Comparison of ENCODE assay signal across 19 cellular contexts in the genomic region with DNA sequence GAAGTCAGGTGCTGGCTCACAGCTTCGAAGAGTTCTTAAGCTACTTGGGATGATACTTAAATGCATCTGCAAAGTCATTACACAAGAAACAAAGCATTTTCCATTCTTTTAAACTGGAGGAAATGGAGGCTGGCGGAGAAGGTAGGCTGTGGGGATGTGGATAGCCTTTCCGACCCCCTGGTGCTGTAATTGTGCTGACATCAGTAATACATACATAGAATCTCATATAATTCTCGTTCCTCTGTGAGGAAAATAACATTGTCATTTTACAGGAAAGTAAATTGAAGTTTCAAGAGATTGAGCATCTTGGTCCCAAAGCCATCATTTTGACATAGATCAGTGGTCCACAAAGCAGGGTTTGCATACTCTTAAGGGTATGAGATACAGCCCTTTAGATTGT. TPM values are rescaled to one million over a fixed set of nuclear protein-coding genes. Genes with fewer than 3 reads are reported as not detected.
DNase-seq lines count a peak whose midpoint lies in the region; ATAC-seq, FAIRE-seq and TF ChIP-seq lines count a peak whose summit lies in the region.
"Had no signal": no experiment of that assay in that cellular context is flagged by ENCODE, and none has a peak within 500 bp of the region (broad histone marks: within the 10 kb centered on the region; RNA-seq: fewer than 3 reads in every experiment).

No MANE protein-coding gene starts in this region.

- peaks cover 32% of the 10 kb centered on the region for H3K36me3 ChIP-seq in K562 (ENCODE audit: control insufficient read depth, insufficient read depth, low read length)
- peaks cover 0 to 3% of the 10 kb centered on the region in 2 experiments for H3K36me3 ChIP-seq in trophoblast cell (ENCODE audit: control insufficient read depth in 1 of 2, insufficient read depth in 2 of 2, low read length in 2 of 2)

- no peak overlapping the region for H3K14ac ChIP-seq in H9 (ENCODE audit: insufficient read depth, low read length)
- no peak overlapping the region for H3K14ac ChIP-seq in trophoblast cell (ENCODE audit: low read length)

- CTCF ChIA-PET in K562 (lab: Yijun Ruan, JAX; ENCODE audit: low intra/inter-chr PET ratio), result no interaction called here

- peaks cover 55% of the 10 kb centered on the region for H3K36me3 Mint-ChIP-seq in activated T-cell treated with anti-CD3 and anti-CD28 coated beads, Interleukin-2, amount 50 U/mL, for 24 hours (ENCODE audit: low read depth)
- peaks cover 6 to 33% (median 19%) of the 10 kb centered on the region in 3 experiments; a peak in 6 of 7 replicates for H3K36me3 Mint-ChIP-seq in H9 (ENCODE audit: insufficient read depth in 1 of 3, low read depth in 3 of 3)

- no peak overlapping the region for H2BK120ac ChIP-seq in H9 (ENCODE audit: low read depth, low read length, poor library complexity, severe bottlenecking)
- H2BK120ac ChIP-seq in trophoblast cell (ENCODE audit: insufficient read depth, low read length, poor library complexity), result no peak overlapping the region

- H3K4me3 ChIP-seq in K562 (no peak overlapping the region), trophoblast cell (ENCODE audit: low read depth, low read length) (no peak overlapping the region)
- H3K4me3 ChIP-seq: BLaER1 treated with 17β-estradiol and CSF1 and Interleukin-3, amounts not matched to agents 10 nM and 100 nM; GM12878; GM23338 had no signal

- no peak overlapping the region for H4K12ac ChIP-seq in trophoblast cell (ENCODE audit: low read depth, low read length)

- H3K27ac ChIP-seq in H9 (ENCODE audit: insufficient read length, low read depth, low read length) (no peak overlapping the region), K562 (ENCODE audit: extremely low read depth, low read depth, low read length) (no peak overlapping the region), trophoblast cell (ENCODE audit: low read depth, low read length) (no peak overlapping the region)
- H3K27ac ChIP-seq: BLaER1 treated with 17β-estradiol and CSF1 and Interleukin-3, amounts not matched to agents 10 nM and 100 nM had no signal

- TF ChIP-seq POLR2A in K562 (conservative IDR thresholded peaks at IDR 0.05), result no peak

- DNase-seq in activated T-cell treated with anti-CD3 and anti-CD28 coated beads, Interleukin-2, amount 50 U/mL, for 24 hours, result no peak
- no peak for DNase-seq in activated T-cell treated with anti-CD3 and anti-CD28 coated beads, Interleukin-2, amount 50 U/mL, for 1 hour
- DNase-seq in H9, result no peak
- DNase-seq in K562 (ENCODE audit: extremely low read depth in 1 of 4, low spot score in 3 of 4), result no peak
- no peak for DNase-seq in GM19238 (ENCODE audit: insufficient read length, low spot score)
- DNase-seq in trophoblast cell, result no peak
- DNase-seq in OCI-M1 (lab: John Stamatoyannopoulos, UW), result no peak
- DNase-seq: 8988T; CD8-positive, alpha-beta T cell; DMS 273 treated with DMSO at 0.1 percent for 48 hours; DMS53; DND-41; EL; H7 had no signal

- H3T11ph ChIP-seq in H9 (ENCODE audit: low read length), result no peak overlapping the region

- no peaks in the 10 kb centered on the region for H3K9me3 ChIP-seq in H9 (ENCODE audit: control insufficient read depth, low read depth, low read length)
- H3K9me3 ChIP-seq in K562 (replicated peaks; ENCODE audit: control insufficient read depth, insufficient read depth, low read depth, low read length), result no peaks in the 10 kb centered on the region
- H3K9me3 ChIP-seq in trophoblast cell (ENCODE audit: insufficient read depth, low read depth, low read length), result no peaks in the 10 kb centered on the region

- H4K5ac ChIP-seq in H9 (ENCODE audit: insufficient read length, low read depth, low read length), result no peak overlapping the region

- H4K8ac ChIP-seq in H9 (replicated peaks; ENCODE audit: insufficient read length, low read depth, low read length) (no peak overlapping the region), trophoblast cell (ENCODE audit: low read depth, low read length) (no peak overlapping the region)

- no CpG with 5 or more reads among the region's 4 CpGs for WGBS in H9 (ENCODE audit: extremely low coverage, insufficient read length, low lambda C conversion rate)
- WGBS in K562 (ENCODE audit: insufficient coverage, low coverage, missing lambda C conversion rate), result 71% methylated on average over 4 of the region's 4 CpGs
- WGBS in trophoblast cell (ENCODE audit: extremely low coverage, insufficient coverage, insufficient read length), result no CpG with 5 or more reads among the region's 4 CpGs

- no peak overlapping the region for H2AFZ ChIP-seq in H9 (ENCODE audit: low read length)
- no peak overlapping the region for H2AFZ ChIP-seq in K562 (ENCODE audit: low read depth, low read length)
- no peak overlapping the region for H2AFZ ChIP-seq in trophoblast cell (ENCODE audit: insufficient read depth, low read length, poor library complexity)
- H2AFZ ChIP-seq: GM23338 had no signal

- no peak overlapping the region for H3K56ac ChIP-seq in H9 (ENCODE audit: insufficient read length, low read depth, low read length)

- H3K27ac Mint-ChIP-seq in activated T-cell treated with anti-CD3 and anti-CD28 coated beads, Interleukin-2, amount 50 U/mL, for 24 hours, result peak overlapping the region; percentile 14
- H3K27ac Mint-ChIP-seq in H9, result peak overlapping the region in 2 of 3 experiments; percentile 62 to 69; a peak in 2 of 7 replicates
- H3K27ac Mint-ChIP-seq: B cell; CD8-positive, alpha-beta T cell; GM23338 had no signal

- peaks cover 5% of the 10 kb centered on the region; the same call in 1 of the 2 replicates for H3K4me1 ChIP-seq in H9 (ENCODE audit: insufficient read depth, low read length)
- no peaks in the 10 kb centered on the region; a peak in 1 of 5 replicates for H3K4me1 ChIP-seq in K562 (replicated peaks in 1 of 2; ENCODE audit: control insufficient read depth in 2 of 2, insufficient read depth in 2 of 2, low read length in 2 of 2)
- H3K4me1 ChIP-seq in trophoblast cell (ENCODE audit: control insufficient read depth in 1 of 2, insufficient read depth in 2 of 2, low read length in 2 of 2), result no peaks in the 10 kb centered on the region
- H3K4me1 ChIP-seq: BLaER1 treated with 17β-estradiol and CSF1 and Interleukin-3, amounts not matched to agents 10 nM and 100 nM had no signal

- no peak for ATAC-seq in K562
- ATAC-seq: CD8-positive, alpha-beta T cell; GM12878; GM23338 had no signal

- H3K18ac ChIP-seq in H9 (ENCODE audit: insufficient read length, low read depth, low read length), result no peak overlapping the region
- H3K18ac ChIP-seq in trophoblast cell (ENCODE audit: low read length), result no peak overlapping the region

- no peak overlapping the region for H3K4me2 ChIP-seq in H9 (ENCODE audit: insufficient read depth, insufficient read length, low read length)
- no peak overlapping the region for H3K4me2 ChIP-seq in K562 (ENCODE audit: insufficient read depth, low read length)
- no peak overlapping the region for H3K4me2 ChIP-seq in trophoblast cell (ENCODE audit: low read length)
- H3K4me2 ChIP-seq: BLaER1 treated with 17β-estradiol and CSF1 and Interleukin-3, amounts not matched to agents 10 nM and 100 nM; GM23338 had no signal

- no peak for TF ChIP-seq RAD21 in K562 (CRISPR knock-in tag; conservative IDR thresholded peaks at IDR 0.05 in 1 of 2, IDR thresholded peaks at IDR 0.05 in 1 of 2)

- H3K9me1 ChIP-seq in K562 (ENCODE audit: control insufficient read depth, insufficient read depth, low read length), result no peaks in the 10 kb centered on the region

- no peaks in the 10 kb centered on the region for H3K27me3 ChIP-seq in H9 (ENCODE audit: insufficient read depth, low read length)
- no peaks in the 10 kb centered on the region for H3K27me3 ChIP-seq in K562 (ENCODE audit: control insufficient read depth in 2 of 2, insufficient read depth in 2 of 2, low read length in 2 of 2)
- H3K27me3 ChIP-seq in trophoblast cell (ENCODE audit: insufficient read depth, low read length), result no peaks in the 10 kb centered on the region
- H3K27me3 ChIP-seq: BLaER1 treated with 17β-estradiol and CSF1 and Interleukin-3, amounts not matched to agents 10 nM and 100 nM had no signal

- H3K23me2 ChIP-seq in H9 (ENCODE audit: insufficient read length, low read depth, low read length, poor library complexity, severe bottlenecking), result no peaks in the 10 kb centered on the region

- H3K23ac ChIP-seq in H9 (ENCODE audit: insufficient read length, low read depth, low read length) (no peak overlapping the region), trophoblast cell (ENCODE audit: low read length) (no peak overlapping the region)

- H3K9me3 Mint-ChIP-seq in activated T-cell treated with anti-CD3 and anti-CD28 coated beads, Interleukin-2, amount 50 U/mL, for 24 hours, result peaks cover under 1% of the 10 kb centered on the region
- H3K9me3 Mint-ChIP-seq in H9, result peaks cover 6 to 9% of the 10 kb centered on the region in 2 experiments
- H3K9me3 Mint-ChIP-seq: CD8-positive, alpha-beta T cell had no signal

- no peak overlapping the region for H3K4me3 Mint-ChIP-seq in activated T-cell treated with anti-CD3 and anti-CD28 coated beads, Interleukin-2, amount 50 U/mL, for 24 hours
- H3K4me3 Mint-ChIP-seq in H9, result no peak overlapping the region
- H3K4me3 Mint-ChIP-seq: B cell; CD8-positive, alpha-beta T cell; GM23338 had no signal

- H2BK5ac ChIP-seq in H9 (ENCODE audit: insufficient read length, low read length) (no peak overlapping the region), trophoblast cell (ENCODE audit: low read depth, low read length, poor library complexity) (no peak overlapping the region)

- no peak overlapping the region for H2BK12ac ChIP-seq in H9 (ENCODE audit: insufficient read length, low read depth, low read length)
- H2BK12ac ChIP-seq in trophoblast cell (ENCODE audit: low read length), result no peak overlapping the region

- H3K4ac ChIP-seq in H9 (ENCODE audit: low read depth, low read length) (no peak overlapping the region), trophoblast cell (ENCODE audit: low read depth, low read length) (no peak overlapping the region)

- H3K27me3 Mint-ChIP-seq in activated T-cell treated with anti-CD3 and anti-CD28 coated beads, Interleukin-2, amount 50 U/mL, for 24 hours, result peaks cover under 1% of the 10 kb centered on the region
- no peaks in the 10 kb centered on the region for H3K27me3 Mint-ChIP-seq in H9 (ENCODE audit: low read depth)
- H3K27me3 Mint-ChIP-seq: B cell had no signal

- in situ Hi-C loops in K562 (cut with MboI), result no loop called here

- H3K9ac ChIP-seq in H9 (ENCODE audit: extremely low read depth, insufficient read length, low read length) (no peak overlapping the region), K562 (ENCODE audit: insufficient read depth in 1 of 2, low read depth in 2 of 2, low read length in 2 of 2) (no peak overlapping the region), trophoblast cell (ENCODE audit: low read length) (no peak overlapping the region)
- H3K9ac ChIP-seq: BLaER1 treated with 17β-estradiol and CSF1 and Interleukin-3, amounts not matched to agents 10 nM and 100 nM had no signal

- POLR2A ChIA-PET in K562 (lab: Yijun Ruan, JAX), result no interaction called here

- H4K20me1 ChIP-seq in H9 (ENCODE audit: control insufficient read depth, insufficient read depth, insufficient read length) (no peaks in the 10 kb centered on the region), K562 (replicated peaks; ENCODE audit: control insufficient read depth, insufficient read depth, low read length) (no peaks in the 10 kb centered on the region)

- H3K79me1 ChIP-seq in H9 (ENCODE audit: insufficient read depth, low read depth, low read length, poor library complexity, severe bottlenecking) (no peaks in the 10 kb centered on the region), trophoblast cell (ENCODE audit: low read length) (no peaks in the 10 kb centered on the region)

- no peak overlapping the region for H4K91ac ChIP-seq in H9 (ENCODE audit: insufficient read length, low read depth, low read length)
- H4K91ac ChIP-seq in trophoblast cell (ENCODE audit: low read depth, low read length), result no peak overlapping the region

- H3K79me2 ChIP-seq in H9 (ENCODE audit: insufficient read depth, low read length), result no peaks in the 10 kb centered on the region
- no peaks in the 10 kb centered on the region for H3K79me2 ChIP-seq in K562 (ENCODE audit: control insufficient read depth, insufficient read depth, low read length)
- no peaks in the 10 kb centered on the region for H3K79me2 ChIP-seq in trophoblast cell (ENCODE audit: control insufficient read depth, insufficient read depth, low read length, poor library complexity)

- TF ChIP-seq CTCF in H9 (conservative IDR thresholded peaks at IDR 0.05) (no peak), K562 (IDR thresholded peaks at IDR 0.05 in 2 of 3, conservative IDR thresholded peaks at IDR 0.05 in 1 of 3; ENCODE audit: insufficient read depth in 2 of 3, low read depth in 1 of 3, low read length in 3 of 3) (no peak)

- no peak for TF ChIP-seq EP300 in K562 (IDR thresholded peaks at IDR 0.05; ENCODE audit: low read length)

- intact Hi-C loops in K562 (cut with micrococcal nuclease), result loop anchor here (2.0 kb wide), 1 partner anchor 237 kb away; no protein-coding TSS in a partner anchor

- no peak overlapping the region for H2BK15ac ChIP-seq in H9 (ENCODE audit: low read depth, low read length)

- H2BK20ac ChIP-seq in H9 (ENCODE audit: low read depth, low read length, poor library complexity, severe bottlenecking), result no peak overlapping the region

- H2AK5ac ChIP-seq in H9 (ENCODE audit: insufficient read length, low read length) (no peak overlapping the region), trophoblast cell (ENCODE audit: low read length) (no peak overlapping the region)

- H3K4me1 Mint-ChIP-seq in activated T-cell treated with anti-CD3 and anti-CD28 coated beads, Interleukin-2, amount 50 U/mL, for 24 hours (ENCODE audit: low read depth), result peaks cover 6% of the 10 kb centered on the region
- H3K4me1 Mint-ChIP-seq in H9, result peaks cover 23 to 32% of the 10 kb centered on the region in 2 experiments
- H3K4me1 Mint-ChIP-seq: B cell had no signal

- FAIRE-seq in K562 (lab: Jason Lieb, UNC), result no peak
- FAIRE-seq: GM12878, GM19239 had no signal

- BruUV-seq in K562 (replicated peaks; lab: Mats Ljungman, UMichigan), result no TSS peak

RNA-seq across cellular contexts. Expression of gene UTP18, which starts 39.5 kb away (rescaled TPM):
- 78.3 and 79.5 TPM in 2 replicates for total RNA-seq in H9 (2021)
- total RNA-seq in K562 (2011; cell fraction: chromatin; rRNA removed; ENCODE audit: low replicate concordance), result 12.6 and 45.1 TPM in 2 replicates
- total RNA-seq in K562 (2011; cell fraction: nucleolus; rRNA removed), result 9.2 and 12.0 TPM in 2 replicates
- 18.6 and 20.9 TPM in 2 replicates for total RNA-seq in K562 (2011; cell fraction: nucleoplasm; rRNA removed)
- 66.7 and 72.3 TPM in 2 replicates for total RNA-seq in K562 (2014; rRNA removed)
- 99.2 and 108 TPM in 2 replicates for total RNA-seq in K562 (2014; rRNA removed; fragmentation: Illumina TruSeq; extraction: Trizol)
- total RNA-seq in K562 (2015; rRNA removed; fragmentation: Illumina TruSeq; extraction: Trizol), result 84.1 and 84.4 TPM in 2 replicates
- total RNA-seq in K562 (2021), result 72.0 and 79.8 TPM in 2 replicates
- polyA plus RNA-seq in K562 (2011; rRNA removed), result 48.8 and 72.9 TPM in 2 replicates
- 11.1 and 18.4 TPM in 2 replicates for polyA plus RNA-seq in K562 (2011; cell fraction: cytosol; rRNA removed)
- polyA plus RNA-seq in K562 (2011; cell fraction: nucleus; rRNA removed), result 13.8 and 23.0 TPM in 2 replicates
- 48.6 and 62.6 TPM in 2 replicates for polyA plus RNA-seq in K562 (2012)
- 57.5 and 63.1 TPM in 2 replicates for polyA plus RNA-seq in K562 (2014; fragmentation: Illumina TruSeq; extraction: Trizol)
- polyA plus RNA-seq in K562 (2014; fragmentation: Nextera tagmentation; extraction: Ambion mirVana), result 10 to 100 TPM; 31.1 to 31.4 TPM
- 65.0 and 65.7 TPM in 2 replicates for polyA plus RNA-seq in K562 (2014; rRNA removed)
- polyA minus RNA-seq in K562 (2011; rRNA and poly(A)+ RNA removed), result 42.5 and 44.3 TPM in 2 replicates
- 15.7 and 25.7 TPM in 2 replicates for polyA minus RNA-seq in K562 (2011; cell fraction: cytosol; rRNA and poly(A)+ RNA removed)
- 10.1 and 19.7 TPM in 2 replicates for polyA minus RNA-seq in K562 (2011; cell fraction: nucleus; rRNA and poly(A)+ RNA removed)
- 47.4 and 55.2 TPM in 2 replicates for polyA plus RNA-seq in trophoblast cell (2013)

RNA-seq across cellular contexts. Expression of gene MBTD1, which starts 40.0 kb away (rescaled TPM):
- total RNA-seq in H9 (2021), result 46.0 and 49.6 TPM in 2 replicates
- 30.7 and 89.6 TPM in 2 replicates for total RNA-seq in K562 (2011; cell fraction: chromatin; rRNA removed; ENCODE audit: low replicate concordance)
- 16.0 and 22.6 TPM in 2 replicates for total RNA-seq in K562 (2011; cell fraction: nucleolus; rRNA removed)
- total RNA-seq in K562 (2011; cell fraction: nucleoplasm; rRNA removed), result 44.5 and 76.7 TPM in 2 replicates
- total RNA-seq in K562 (2014; rRNA removed), result 9.5 and 11.0 TPM in 2 replicates
- 16.4 and 18.8 TPM in 2 replicates for total RNA-seq in K562 (2014; rRNA removed; fragmentation: Illumina TruSeq; extraction: Trizol)
- total RNA-seq in K562 (2015; rRNA removed; fragmentation: Illumina TruSeq; extraction: Trizol), result 11.7 and 12.4 TPM in 2 replicates
- 16.0 and 16.8 TPM in 2 replicates for total RNA-seq in K562 (2021)
- 19.2 and 26.3 TPM in 2 replicates for polyA plus RNA-seq in K562 (2011; rRNA removed)
- polyA plus RNA-seq in K562 (2011; cell fraction: cytosol; rRNA removed), result 3.6 and 8.7 TPM in 2 replicates
- polyA plus RNA-seq in K562 (2011; cell fraction: nucleus; rRNA removed), result 15.2 and 20.2 TPM in 2 replicates
- polyA plus RNA-seq in K562 (2012), result 10.3 and 12.2 TPM in 2 replicates
- polyA plus RNA-seq in K562 (2014; fragmentation: Illumina TruSeq; extraction: Trizol), result 16.3 and 17.0 TPM in 2 replicates
- polyA plus RNA-seq in K562 (2014; fragmentation: Nextera tagmentation; extraction: Ambion mirVana), result 1 to 10 TPM; 2.1 to 2.8 TPM
- polyA plus RNA-seq in K562 (2014; rRNA removed), result 13.3 and 15.6 TPM in 2 replicates
- polyA minus RNA-seq in K562 (2011; rRNA and poly(A)+ RNA removed), result 36.5 and 43.2 TPM in 2 replicates
- polyA minus RNA-seq in K562 (2011; cell fraction: cytosol; rRNA and poly(A)+ RNA removed), result 9.4 and 10.2 TPM in 2 replicates
- 23.3 and 40.5 TPM in 2 replicates for polyA minus RNA-seq in K562 (2011; cell fraction: nucleus; rRNA and poly(A)+ RNA removed)
- 11.6 and 11.8 TPM in 2 replicates for polyA plus RNA-seq in trophoblast cell (2013)
